In genomic region chr2:43133708-43134570, GRCh38 we compare ENCODE assay signal across 8 cellular contexts.
DNase-seq lines count a peak whose midpoint lies in the region; ATAC-seq and TF ChIP-seq lines count a peak whose summit lies in the region.

No MANE protein-coding gene starts in this region.

- H4K20me1 ChIP-seq in OCI-LY3 (ENCODE audit: insufficient read depth, low read length): no peaks in the 10 kb centered on the region
- no peaks in the 10 kb centered on the region for H4K20me1 ChIP-seq in Karpas-422 (ENCODE audit: insufficient read depth, low read depth, low read length)

- H3K36me3 ChIP-seq in GM06990 (ENCODE audit: control insufficient read depth, insufficient read depth, low read length): no peaks in the 10 kb centered on the region; the same call in 1 of the 2 replicates
- H3K36me3 ChIP-seq in OCI-LY3 (replicated peaks; ENCODE audit: low read depth, low read length): no peaks in the 10 kb centered on the region
- H3K36me3 ChIP-seq in suprapubic skin: no peaks in the 10 kb centered on the region
- H3K36me3 ChIP-seq in Karpas-422 (ENCODE audit: insufficient read depth, low read length): no peaks in the 10 kb centered on the region
- H3K36me3 ChIP-seq in prostate gland: no peaks in the 10 kb centered on the region

- H3K27ac ChIP-seq in OCI-LY3 (ENCODE audit: low read length): no peak overlapping the region
- H3K27ac ChIP-seq in suprapubic skin: peak overlapping the region; percentile 9
- H3K27ac ChIP-seq in Karpas-422 (ENCODE audit: low read length): no peak overlapping the region
- H3K27ac ChIP-seq in prostate gland: no peak overlapping the region

- H3K9me3 Mint-ChIP-seq in memory B cell: no peaks in the 10 kb centered on the region

- no peak for TF ChIP-seq EP300 in suprapubic skin (IDR thresholded peaks at IDR 0.05)

- WGBS in suprapubic skin: 75% methylated on average over 16 of the region's 21 CpGs
- 79% methylated on average over 21 of the region's 21 CpGs for WGBS in prostate gland

- H3K4me3 ChIP-seq in GM06990 (replicated peaks; ENCODE audit: low read depth, low read length): no peak overlapping the region
- H3K4me3 ChIP-seq in OCI-LY3 (ENCODE audit: low read length): peak overlapping the region; percentile 1; the same call in 1 of the 2 replicates
- H3K4me3 ChIP-seq in suprapubic skin: no peak overlapping the region
- H3K4me3 ChIP-seq in Karpas-422 (ENCODE audit: low read length): no peak overlapping the region
- H3K4me3 ChIP-seq in prostate gland: no peak overlapping the region

- peak overlapping the region; percentile 43 for H3K4me3 Mint-ChIP-seq in memory B cell

- intact Hi-C loops in prostate gland (cut with DNase I): no loop called here

- peak; percentile 57 for DNase-seq in GM06990 (ENCODE audit: extremely low read depth, insufficient read length)
- peak; percentile 58 to 67 for DNase-seq in activated T-helper 1 cell treated with anti-CD3 and anti-CD28 coated beads, Interleukin-2, amount 50 U/mL, for 16 hours (ENCODE audit: low read depth in 1 of 2, low spot score in 1 of 2)
- DNase-seq in memory B cell (ENCODE audit: low spot score in 2 of 2): peak; percentile 70 to 76
- DNase-seq in suprapubic skin (ENCODE audit: low spot score in 2 of 2): no peak
- no peak for DNase-seq in Karpas-422
- DNase-seq in prostate gland (ENCODE audit: low spot score): no peak

- no peaks in the 10 kb centered on the region for H3K27me3 Mint-ChIP-seq in memory B cell

- no peaks in the 10 kb centered on the region for H3K9me2 ChIP-seq in Karpas-422 (replicated peaks; ENCODE audit: insufficient read depth, low read length)

- peak overlapping the region; percentile 38 for H3K4me2 ChIP-seq in OCI-LY3 (ENCODE audit: low read length)
- H3K4me2 ChIP-seq in Karpas-422 (ENCODE audit: low read depth, low read length, poor library complexity, severe bottlenecking): no peak overlapping the region

- H2AFZ ChIP-seq in OCI-LY3 (ENCODE audit: low read depth, low read length): peak overlapping the region; percentile 94
- H2AFZ ChIP-seq in Karpas-422 (ENCODE audit: low read length): no peak overlapping the region

- H3K9ac ChIP-seq in OCI-LY3 (ENCODE audit: low read length) (peak overlapping the region; percentile 8; the same call in 1 of the 2 replicates), Karpas-422 (ENCODE audit: low read length) (no peak overlapping the region)

- no peaks in the 10 kb centered on the region for H3K36me3 Mint-ChIP-seq in memory B cell

- H3K9me3 ChIP-seq in OCI-LY3 (ENCODE audit: insufficient read depth, low read length) (peaks cover 5% of the 10 kb centered on the region; the same call in 1 of the 2 replicates), suprapubic skin (no peaks in the 10 kb centered on the region), Karpas-422 (ENCODE audit: low read length) (no peaks in the 10 kb centered on the region), prostate gland (no peaks in the 10 kb centered on the region)

- H3K27me3 ChIP-seq in GM06990 (replicated peaks; ENCODE audit: control insufficient read depth, insufficient read depth, low read length) (no peaks in the 10 kb centered on the region), OCI-LY3 (ENCODE audit: low read depth, low read length) (no peaks in the 10 kb centered on the region), suprapubic skin (no peaks in the 10 kb centered on the region), Karpas-422 (ENCODE audit: low read length) (no peaks in the 10 kb centered on the region), prostate gland (replicated peaks; ENCODE audit: insufficient read depth) (no peaks in the 10 kb centered on the region)

- TF ChIP-seq POLR2A in suprapubic skin (IDR thresholded peaks at IDR 0.05) (no peak), prostate gland (IDR thresholded peaks at IDR 0.05) (no peak)

- H3K4me1 ChIP-seq in OCI-LY3 (ENCODE audit: low read length): peaks cover 49% of the 10 kb centered on the region
- H3K4me1 ChIP-seq in suprapubic skin: peaks cover 50% of the 10 kb centered on the region
- peaks cover 8% of the 10 kb centered on the region for H3K4me1 ChIP-seq in Karpas-422 (ENCODE audit: low read length)
- H3K4me1 ChIP-seq in prostate gland (replicated peaks): peaks cover 10% of the 10 kb centered on the region

- H3K27ac Mint-ChIP-seq in memory B cell: peak overlapping the region; percentile 95

- H3K79me2 ChIP-seq in OCI-LY3 (ENCODE audit: low read length) (no peaks in the 10 kb centered on the region), Karpas-422 (ENCODE audit: low read length) (no peaks in the 10 kb centered on the region)

- TF ChIP-seq CTCF in GM06990 (IDR thresholded peaks at IDR 0.05; ENCODE audit: insufficient read depth, low read length, poor library complexity, severe bottlenecking) (peak; percentile 9), OCI-LY3 (IDR thresholded peaks at IDR 0.05; ENCODE audit: low read depth, low read length) (no peak), suprapubic skin (IDR thresholded peaks at IDR 0.05) (no peak), prostate gland (IDR thresholded peaks at IDR 0.05) (no peak)

- peak; percentile 68 for ATAC-seq in memory B cell (ENCODE audit: low read depth)
- ATAC-seq in HG02970 (IDR thresholded peaks at IDR 0.05; ENCODE audit: low FRiP score, unreplicated experiment): no peak

- H3K4me1 Mint-ChIP-seq in memory B cell: peaks cover 74% of the 10 kb centered on the region

Comparison
In these comparisons a context has a peak if more than half of its experiments do, and no peak if none do; other contexts are left out.
1. DNase-seq: peak in GM06990 (single experiment), activated T-helper 1 cell treated with anti-CD3 and anti-CD28 coated beads, Interleukin-2, amount 50 U/mL, for 16 hours (2 of 2) and memory B cell (2 of 2); none in suprapubic skin (0 of 2), Karpas-422 (single experiment) and prostate gland (single experiment).